Comparison of ENCODE assay signal across 9 cellular contexts in genomic region chr16:27325736-27326135, GRCh38. TPM values are rescaled to one million over a fixed set of nuclear protein-coding genes. Genes with fewer than 3 reads are reported as not detected.
A peak's percentile ranks its signal among the peaks of the same experiment; 100 is the strongest.
DNase-seq lines count a peak whose midpoint lies in the region; ATAC-seq and TF ChIP-seq lines count a peak whose summit lies in the region.
"Had no signal": no experiment of that assay in that cellular context is flagged by ENCODE, and none has a peak within 500 bp of the region (broad histone marks: within the 10 kb centered on the region; RNA-seq: fewer than 3 reads in every experiment).

No MANE protein-coding gene starts in this region.

- H3K27me3 ChIP-seq in body of pancreas = no peaks in the 10 kb centered on the region
- H3K27me3 ChIP-seq in lower lobe of right lung (ENCODE audit: low read depth) = no peaks in the 10 kb centered on the region
- no peaks in the 10 kb centered on the region for H3K27me3 ChIP-seq in transverse colon

- H3K9me3 ChIP-seq in body of pancreas (no peaks in the 10 kb centered on the region), lower lobe of right lung (no peaks in the 10 kb centered on the region), transverse colon (no peaks in the 10 kb centered on the region)

- no peak overlapping the region for H3K4me3 ChIP-seq in body of pancreas
- H3K4me3 ChIP-seq in lower lobe of right lung = no peak overlapping the region
- H3K4me3 ChIP-seq in transverse colon = no peak overlapping the region

- H3K36me3 Mint-ChIP-seq in activated naive CD4-positive, alpha-beta T cell treated with anti-CD3 and anti-CD28 coated beads for 36 hours (ENCODE audit: low read depth) = peaks cover 61% of the 10 kb centered on the region

- H3K27ac ChIP-seq in body of pancreas (peak overlapping the region in 3 of 4 donors; percentile 78 to 91 (median 83)), lower lobe of right lung (peak overlapping the region; percentile 91), transverse colon (peak overlapping the region; percentile 93 to 99 (median 99))

- no peaks in the 10 kb centered on the region for H3K36me3 ChIP-seq in body of pancreas (replicated peaks in 1 of 2; ENCODE audit: insufficient read depth in 1 of 2, low read depth in 2 of 2)
- H3K36me3 ChIP-seq in lower lobe of right lung = peaks cover under 1% of the 10 kb centered on the region
- no peaks in the 10 kb centered on the region for H3K36me3 ChIP-seq in transverse colon

- TF ChIP-seq POLR2A in body of pancreas (IDR thresholded peaks at IDR 0.05) = no peak
- TF ChIP-seq POLR2A in transverse colon (IDR thresholded peaks at IDR 0.05) = no peak

- intact Hi-C loops in activated naive CD4-positive, alpha-beta T cell treated with anti-CD3 and anti-CD28 coated beads for 36 hours (cut with micrococcal nuclease) = no loop called here
- intact Hi-C loops in body of pancreas (cut with DNase I) = no loop called here
- intact Hi-C loops in lower lobe of right lung (cut with DNase I) = no loop called here
- intact Hi-C loops in transverse colon (cut with DNase I; ENCODE audit: low total_unique reads) = no loop called here

- H3K4me1 Mint-ChIP-seq in activated naive CD4-positive, alpha-beta T cell treated with anti-CD3 and anti-CD28 coated beads for 36 hours (ENCODE audit: low read depth) = peaks cover 88% of the 10 kb centered on the region

- H3K4me1 ChIP-seq in body of pancreas (peaks cover 65% of the 10 kb centered on the region), lower lobe of right lung (peaks cover 92% of the 10 kb centered on the region), transverse colon (peaks cover 60 to 99% (median 78%) of the 10 kb centered on the region in 4 donors)

- ATAC-seq in body of pancreas (no peak), lower lobe of right lung (no peak)
- ATAC-seq in activated CD4-positive, CD25-positive, alpha-beta regulatory T cell treated with anti-CD3 and anti-CD28 coated beads, Interleukin-2, amount 50 U/mL, for 24 hours = no peak

- no peak for TF ChIP-seq EP300 in transverse colon (IDR thresholded peaks at IDR 0.05; ENCODE audit: low read depth)

- H3K27ac Mint-ChIP-seq in activated naive CD4-positive, alpha-beta T cell treated with anti-CD3 and anti-CD28 coated beads for 36 hours = peak overlapping the region; percentile 91

- no peak overlapping the region for H3K4me3 Mint-ChIP-seq in activated naive CD4-positive, alpha-beta T cell treated with anti-CD3 and anti-CD28 coated beads for 36 hours

- no peaks in the 10 kb centered on the region for H3K9me3 Mint-ChIP-seq in activated naive CD4-positive, alpha-beta T cell treated with anti-CD3 and anti-CD28 coated beads for 36 hours

- CTCF ChIA-PET in activated naive CD4-positive, alpha-beta T cell treated with anti-CD3 and anti-CD28 coated beads for 36 hours (lab: Charles Lee) = no interaction called here

- peak; percentile 3 for DNase-seq in activated naive CD4-positive, alpha-beta T cell treated with anti-CD3 and anti-CD28 coated beads for 36 hours
- DNase-seq in activated naive CD4-positive, alpha-beta T cell (lab: John Stamatoyannopoulos, UW) = no peak
- DNase-seq in body of pancreas (no peak), lower lobe of right lung (no peak), transverse colon (no peak)
- DNase-seq in activated effector memory CD4-positive, alpha-beta T cell treated with anti-CD3 and anti-CD28 coated beads, Interleukin-2, amount 50 U/mL, for 16 hours = no peak
- DNase-seq in stimulated activated CD8-positive, alpha-beta memory T cell treated with anti-CD3 and anti-CD28 coated beads, Interleukin-4, amount 100 ng/mL, for 48 hours = no peak
- DNase-seq: NCI-H345 had no signal

- WGBS in body of pancreas, 2 donors = 89 to 94% methylated on average over 8 of the region's 8 CpGs
- WGBS in transverse colon (ENCODE audit: low coverage in 1 of 2), 2 donors = 91 to 96% methylated on average over 8 of the region's 8 CpGs

- in situ Hi-C loops in transverse colon (cut with MboI; ENCODE audit: low pct_ligation_motif_present in 1 of 4, low pct_unique_long_range_greater_than_20kb in 1 of 4, low sequenced_read_pairs in 3 of 4) = loop anchor here in 2 of 4 donors (25.0 kb wide), 1 partner anchor 88 kb away; no protein-coding TSS in a partner anchor

- TF ChIP-seq CTCF in body of pancreas (IDR thresholded peaks at IDR 0.05) (no peak), lower lobe of right lung (IDR thresholded peaks at IDR 0.05) (no peak), transverse colon (IDR thresholded peaks at IDR 0.05) (no peak)

- no peaks in the 10 kb centered on the region for H3K27me3 Mint-ChIP-seq in activated naive CD4-positive, alpha-beta T cell treated with anti-CD3 and anti-CD28 coated beads for 36 hours (ENCODE audit: low read depth)

RNA-seq across cellular contexts. Expression of gene IL4R, which starts 12.0 kb away (rescaled TPM):
- 100 to 1,000 TPM; 162 to 170 TPM for total RNA-seq in activated naive CD4-positive, alpha-beta T cell treated with anti-CD3 and anti-CD28 coated beads for 36 hours
- total RNA-seq in body of pancreas = 100 to 1,000 TPM in 1 of 2 donors, 10 to 100 TPM in 1; 29.7 to 236 TPM
- 143 TPM for total RNA-seq in lower lobe of right lung
- total RNA-seq in transverse colon = 100 to 1,000 TPM; 106 to 235 (median 156) TPM

RNA-seq across cellular contexts. Expression of gene NSMCE1, which starts 57.2 kb away (rescaled TPM):
- total RNA-seq in activated naive CD4-positive, alpha-beta T cell treated with anti-CD3 and anti-CD28 coated beads for 36 hours = 100 to 1,000 TPM; 112 to 117 TPM
- total RNA-seq in body of pancreas (10 to 100 TPM; 20.1 to 29.1 TPM), lower lobe of right lung (53.0 TPM), transverse colon (10 to 100 TPM in 3 of 4 donors, 1 to 10 TPM in 1; 6.2 to 90.8 (median 27.2) TPM)
